In the genomic region with DNA sequence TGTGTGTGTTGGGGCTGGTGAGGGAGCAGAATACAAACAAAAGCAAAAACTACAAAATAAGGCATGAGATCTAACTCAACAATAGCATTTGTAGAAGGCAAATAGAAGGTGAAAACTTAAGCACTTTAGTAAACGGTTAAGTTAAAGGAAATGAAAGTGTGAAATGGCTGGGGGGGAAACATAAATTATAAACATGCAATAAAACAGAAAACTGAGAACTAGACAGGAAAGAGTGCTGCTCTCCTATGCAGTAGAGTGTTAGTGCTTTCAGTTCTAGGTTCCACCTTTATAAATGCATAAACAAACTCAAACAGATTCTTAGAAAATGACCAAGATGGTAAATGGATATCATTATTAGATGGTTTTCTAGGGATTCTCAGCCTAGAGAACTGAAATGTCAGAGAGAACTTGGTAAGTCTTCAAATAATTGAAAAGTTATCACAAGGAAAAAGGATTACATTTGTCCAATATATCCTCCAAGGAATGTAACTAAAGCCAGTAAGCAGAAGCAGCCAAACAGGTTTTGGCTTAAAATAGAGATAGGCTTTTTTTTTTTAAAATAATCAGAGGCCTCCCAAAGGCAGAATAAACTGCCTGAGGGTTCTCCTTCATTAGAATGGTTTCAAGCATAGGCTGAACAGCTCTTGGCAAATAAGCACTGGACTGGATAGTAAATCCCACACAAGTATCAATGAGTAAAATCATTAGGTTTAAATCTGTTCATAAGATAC, we compare ENCODE assay signal across 8 cellular contexts. TPM values are rescaled to one million over a fixed set of nuclear protein-coding genes. Genes with fewer than 3 reads are reported as not detected.
A peak's percentile ranks its signal among the peaks of the same experiment; 100 is the strongest.
DNase-seq lines count a peak whose midpoint lies in the region; ATAC-seq and TF ChIP-seq lines count a peak whose summit lies in the region.

No MANE protein-coding gene starts in this region.

- H3K9me3 ChIP-seq in CD4-positive, alpha-beta memory T cell (ENCODE audit: control insufficient read depth in 1 of 2, low read length in 2 of 2), result no peaks in the 10 kb centered on the region
- H3K9me3 ChIP-seq in SJCRH30 (replicated peaks), result 0 out of 2 replicates have a peak, but pooled peaks cover 3% of the 10 kb centered on the region

- H3K4me3 Mint-ChIP-seq in CD4-positive, alpha-beta memory T cell, result peak overlapping the region in 6 of 8 donors; percentile 15 to 71 (median 54)
- H3K4me3 Mint-ChIP-seq in activated CD8-positive, alpha-beta T cell treated with anti-CD3 and anti-CD28 coated beads for 36 hours, result peak overlapping the region; percentile 33

- peaks cover 41 to 62% (median 52%) of the 10 kb centered on the region in 4 donors for H3K4me1 Mint-ChIP-seq in CD4-positive, alpha-beta memory T cell
- peaks cover 76% of the 10 kb centered on the region for H3K4me1 Mint-ChIP-seq in activated CD8-positive, alpha-beta T cell treated with anti-CD3 and anti-CD28 coated beads for 36 hours (ENCODE audit: low read depth)

- intact Hi-C loops in CD4-positive, alpha-beta memory T cell (cut with micrococcal nuclease), result loop anchor here (5.0 kb wide), 2 partner anchors 40 to 60 kb away; no protein-coding TSS in a partner anchor
- intact Hi-C loops in activated CD8-positive, alpha-beta T cell treated with anti-CD3 and anti-CD28 coated beads for 36 hours (cut with micrococcal nuclease), result no loop called here

- H3K36me3 ChIP-seq in CD4-positive, alpha-beta memory T cell (ENCODE audit: insufficient read depth, low read length), result peaks cover 4% of the 10 kb centered on the region
- peaks cover 58% of the 10 kb centered on the region for H3K36me3 ChIP-seq in SJCRH30

- H3K36me3 Mint-ChIP-seq in CD4-positive, alpha-beta memory T cell, result peaks cover 8 to 12% of the 10 kb centered on the region in 2 donors
- peaks cover 34% of the 10 kb centered on the region for H3K36me3 Mint-ChIP-seq in activated CD8-positive, alpha-beta T cell treated with anti-CD3 and anti-CD28 coated beads for 36 hours (ENCODE audit: low read depth)

- H3K27me3 ChIP-seq in CD4-positive, alpha-beta memory T cell (ENCODE audit: insufficient read depth, low read length), result no peaks in the 10 kb centered on the region
- no peaks in the 10 kb centered on the region for H3K27me3 ChIP-seq in SJCRH30

- no peak for DNase-seq in CD4-positive, alpha-beta memory T cell
- no peak for DNase-seq in activated CD8-positive, alpha-beta T cell treated with anti-CD3 and anti-CD28 coated beads for 36 hours
- DNase-seq in stimulated activated CD4-positive, alpha-beta T cell treated with anti-CD3 and anti-CD28 coated beads, Interleukin-15, amount 100 ng/mL, for 24 hours, result no peak
- DNase-seq in SJCRH30, result no peak
- DNase-seq in ureter (ENCODE audit: low spot score), result no peak
- no peak for DNase-seq in iPS-NIHi11 (ENCODE audit: low spot score)

- ATAC-seq in GM19397 (IDR thresholded peaks at IDR 0.05; ENCODE audit: unreplicated experiment), result peak; percentile 46
- peak; percentile 47 for ATAC-seq in HG03196 (IDR thresholded peaks at IDR 0.05; ENCODE audit: unreplicated experiment)
- ATAC-seq in activated CD8-positive, alpha-beta T cell treated with anti-CD3 and anti-CD28 coated beads for 36 hours, result no peak

- CTCF ChIA-PET in CD4-positive, alpha-beta memory T cell (lab: Charles Lee; ENCODE audit: partially characterized antibody), result interaction anchor here (0.6 to 6.4 kb wide), 2 partner anchors 8 to 10 kb away, joined by 3 to 43 read pairs; no protein-coding TSS in a partner anchor
- CTCF ChIA-PET in activated CD8-positive, alpha-beta T cell treated with anti-CD3 and anti-CD28 coated beads for 36 hours (lab: Charles Lee), result interaction anchor here (2.0 to 3.4 kb wide), 2 partner anchors 9 to 11 kb away, joined by 5 to 27 read pairs; no protein-coding TSS in a partner anchor

- no peaks in the 10 kb centered on the region for H3K9me3 Mint-ChIP-seq in CD4-positive, alpha-beta memory T cell
- no peaks in the 10 kb centered on the region for H3K9me3 Mint-ChIP-seq in activated CD8-positive, alpha-beta T cell treated with anti-CD3 and anti-CD28 coated beads for 36 hours

- TF ChIP-seq CTCF in activated CD8-positive, alpha-beta T cell treated with anti-CD3 and anti-CD28 coated beads for 36 hours (IDR thresholded peaks at IDR 0.05), result no peak

- peaks cover 59% of the 10 kb centered on the region for H3K4me1 ChIP-seq in CD4-positive, alpha-beta memory T cell (ENCODE audit: insufficient read depth, low read length)
- H3K4me1 ChIP-seq in SJCRH30, result no peaks in the 10 kb centered on the region

- POLR2A ChIA-PET in CD4-positive, alpha-beta memory T cell (lab: Charles Lee; ENCODE audit: partially characterized antibody), result no interaction called here
- POLR2A ChIA-PET in activated CD8-positive, alpha-beta T cell treated with anti-CD3 and anti-CD28 coated beads for 36 hours (lab: Charles Lee), result no interaction called here

- no peaks in the 10 kb centered on the region for H3K27me3 Mint-ChIP-seq in CD4-positive, alpha-beta memory T cell
- H3K27me3 Mint-ChIP-seq in activated CD8-positive, alpha-beta T cell treated with anti-CD3 and anti-CD28 coated beads for 36 hours, result no peaks in the 10 kb centered on the region

- H3K4me3 ChIP-seq in CD4-positive, alpha-beta memory T cell (ENCODE audit: low read length in 2 of 2), result no peak overlapping the region
- H3K4me3 ChIP-seq in SJCRH30, result no peak overlapping the region

- peak overlapping the region in 6 of 7 donors; percentile 2 to 70 (median 15) for H3K27ac Mint-ChIP-seq in CD4-positive, alpha-beta memory T cell
- peak overlapping the region; percentile 79 for H3K27ac Mint-ChIP-seq in activated CD8-positive, alpha-beta T cell treated with anti-CD3 and anti-CD28 coated beads for 36 hours

- H3K27ac ChIP-seq in CD4-positive, alpha-beta memory T cell (ENCODE audit: low read depth, low read length), result no peak overlapping the region
- H3K27ac ChIP-seq in SJCRH30, result no peak overlapping the region

RNA-seq across cellular contexts. Expression of gene RBM26, which starts 23.3 kb away (rescaled TPM):
- total RNA-seq in CD4-positive, alpha-beta memory T cell, result 10 to 100 TPM; 94.1 to 96.3 TPM
- polyA plus RNA-seq in CD4-positive, alpha-beta memory T cell, result 10 to 100 TPM in 1 of 2 donors, 1 to 10 TPM in 1; 9.5 to 15.9 TPM
- total RNA-seq in activated CD8-positive, alpha-beta T cell treated with anti-CD3 and anti-CD28 coated beads for 36 hours, result 10 to 100 TPM; 57.6 to 61.1 TPM
- total RNA-seq in SJCRH30 (2014; rRNA removed; shearing (Covaris generic)), result 79.8 and 98.3 TPM in 2 replicates
- total RNA-seq in ureter, result 69.6 TPM
